In genomic region chr19:18419699-18420460, GRCh38 we compare ENCODE assay signal across 2 cellular contexts.
A peak's percentile ranks its signal among the peaks of the same experiment; 100 is the strongest.
TF ChIP-seq lines count a peak whose summit lies in the region.

No MANE protein-coding gene starts in this region.

TF ChIP-seq in GM12878, 131 proteins besides CTCF, POLR2A, EP300 and RAD21 (continued from another document and continues in another):
- TF ChIP-seq MXI1 (IDR thresholded peaks at IDR 0.05; ENCODE audit: low read depth, low read length) (no peak), MTA2 (IDR thresholded peaks at IDR 0.05; ENCODE audit: low read depth) (peak; percentile 30; the same call in 1 of the 2 replicates), CHD2 (IDR thresholded peaks at IDR 0.05; ENCODE audit: borderline replicate concordance, low read depth, low read length) (peak; percentile 86), BRCA1 (IDR thresholded peaks at IDR 0.05; ENCODE audit: low read depth, low read length) (peak; percentile 67), RELB (IDR thresholded peaks at IDR 0.05; ENCODE audit: low read depth) (no peak), MTA3 (IDR thresholded peaks at IDR 0.05; ENCODE audit: borderline replicate concordance, low read length) (no peak), CEBPB (IDR thresholded peaks at IDR 0.05; ENCODE audit: borderline replicate concordance in 1 of 2, low read depth in 2 of 2, low read length in 2 of 2) (no peak), SMAD5 (IDR thresholded peaks at IDR 0.05; ENCODE audit: low read depth) (peak; percentile 17; the same call in 1 of the 2 replicates), MEF2B (IDR thresholded peaks at IDR 0.05; ENCODE audit: partially characterized antibody, poor library complexity, severe bottlenecking) (peak; percentile 42), PKNOX1 (IDR thresholded peaks at IDR 0.05) (0 out of 2 replicates have a peak, but pooled peaks have one; percentile 12), PBX3 (IDR thresholded peaks at IDR 0.05; ENCODE audit: insufficient replicate concordance, low read depth, low read length) (no peak), LARP7 (IDR thresholded peaks at IDR 0.05) (no peak), KAT2A (conservative IDR thresholded peaks at IDR 0.05; ENCODE audit: control insufficient read depth, low read depth, low read length) (no peak), PAX5 (IDR thresholded peaks at IDR 0.05; ENCODE audit: borderline replicate concordance, low read depth, low read length) (no peak), TCF12 (IDR thresholded peaks at IDR 0.05; ENCODE audit: low read depth, low read length) (peak; percentile 65; the same call in 1 of the 2 replicates), JUND (IDR thresholded peaks at IDR 0.05; ENCODE audit: low read depth, low read length) (no peak), BCL11A (IDR thresholded peaks at IDR 0.05; ENCODE audit: low read depth, low read length) (no peak), TCF3 (IDR thresholded peaks at IDR 0.05; ENCODE audit: borderline replicate concordance, insufficient read depth, low read depth, low read length) (peak; percentile 56; the same call in 1 of the 2 replicates)
- TF ChIP-seq, protein P1, sequence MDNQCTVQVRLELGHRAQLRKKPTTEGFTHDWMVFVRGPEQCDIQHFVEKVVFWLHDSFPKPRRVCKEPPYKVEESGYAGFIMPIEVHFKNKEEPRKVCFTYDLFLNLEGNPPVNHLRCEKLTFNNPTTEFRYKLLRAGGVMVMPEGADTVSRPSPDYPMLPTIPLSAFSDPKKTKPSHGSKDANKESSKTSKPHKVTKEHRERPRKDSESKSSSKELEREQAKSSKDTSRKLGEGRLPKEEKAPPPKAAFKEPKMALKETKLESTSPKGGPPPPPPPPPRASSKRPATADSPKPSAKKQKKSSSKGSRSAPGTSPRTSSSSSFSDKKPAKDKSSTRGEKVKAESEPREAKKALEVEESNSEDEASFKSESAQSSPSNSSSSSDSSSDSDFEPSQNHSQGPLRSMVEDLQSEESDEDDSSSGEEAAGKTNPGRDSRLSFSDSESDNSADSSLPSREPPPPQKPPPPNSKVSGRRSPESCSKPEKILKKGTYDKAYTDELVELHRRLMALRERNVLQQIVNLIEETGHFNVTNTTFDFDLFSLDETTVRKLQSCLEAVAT (IDR thresholded peaks at IDR 0.05), result no peak
- TF ChIP-seq, protein P2, sequence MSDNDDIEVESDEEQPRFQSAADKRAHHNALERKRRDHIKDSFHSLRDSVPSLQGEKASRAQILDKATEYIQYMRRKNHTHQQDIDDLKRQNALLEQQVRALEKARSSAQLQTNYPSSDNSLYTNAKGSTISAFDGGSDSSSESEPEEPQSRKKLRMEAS (IDR thresholded peaks at IDR 0.05; ENCODE audit: low read depth, low read length), result no peak; the same call in 1 of the 2 replicates

TF ChIP-seq in HepG2, 621 proteins besides CTCF, POLR2A, EP300 and RAD21 (continued from another document and continues in another):
- no peak for TF ChIP-seq ZBTB40 (IDR thresholded peaks at IDR 0.05)
- no peak for TF ChIP-seq ZBTB40 (CRISPR knock-in tag; IDR thresholded peaks at IDR 0.05)
- TF ChIP-seq ZNF275 (CRISPR knock-in tag; IDR thresholded peaks at IDR 0.05; ENCODE audit: borderline replicate concordance), result 0 out of 2 replicates have a peak, but pooled peaks have one; percentile 64
- TF ChIP-seq, protein P3, sequence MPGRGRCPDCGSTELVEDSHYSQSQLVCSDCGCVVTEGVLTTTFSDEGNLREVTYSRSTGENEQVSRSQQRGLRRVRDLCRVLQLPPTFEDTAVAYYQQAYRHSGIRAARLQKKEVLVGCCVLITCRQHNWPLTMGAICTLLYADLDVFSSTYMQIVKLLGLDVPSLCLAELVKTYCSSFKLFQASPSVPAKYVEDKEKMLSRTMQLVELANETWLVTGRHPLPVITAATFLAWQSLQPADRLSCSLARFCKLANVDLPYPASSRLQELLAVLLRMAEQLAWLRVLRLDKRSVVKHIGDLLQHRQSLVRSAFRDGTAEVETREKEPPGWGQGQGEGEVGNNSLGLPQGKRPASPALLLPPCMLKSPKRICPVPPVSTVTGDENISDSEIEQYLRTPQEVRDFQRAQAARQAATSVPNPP (CRISPR knock-in tag; IDR thresholded peaks at IDR 0.05), result 0 out of 2 replicates have a peak, but pooled peaks have one; percentile 38
- no peak for TF ChIP-seq ZNF780A (CRISPR knock-in tag; IDR thresholded peaks at IDR 0.05)
- TF ChIP-seq MYC (CRISPR knock-in tag; IDR thresholded peaks at IDR 0.05; ENCODE audit: borderline replicate concordance), result peak; percentile 28; the same call in 1 of the 2 replicates
- no peak; the same call in 1 of the 2 replicates for TF ChIP-seq GATAD1 (CRISPR knock-in tag; IDR thresholded peaks at IDR 0.05)
- TF ChIP-seq, protein P4, sequence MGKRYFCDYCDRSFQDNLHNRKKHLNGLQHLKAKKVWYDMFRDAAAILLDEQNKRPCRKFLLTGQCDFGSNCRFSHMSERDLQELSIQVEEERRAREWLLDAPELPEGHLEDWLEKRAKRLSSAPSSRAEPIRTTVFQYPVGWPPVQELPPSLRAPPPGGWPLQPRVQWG (CRISPR knock-in tag; IDR thresholded peaks at IDR 0.05; ENCODE audit: borderline replicate concordance, low read depth), result no peak
- TF ChIP-seq ZNF281 (CRISPR knock-in tag; IDR thresholded peaks at IDR 0.05; ENCODE audit: borderline replicate concordance), result no peak
- TF ChIP-seq ZNF274 (CRISPR knock-in tag; IDR thresholded peaks at IDR 0.05), result no peak
- no peak for TF ChIP-seq RAD51 (IDR thresholded peaks at IDR 0.05; ENCODE audit: borderline replicate concordance)
- TF ChIP-seq MAFG (CRISPR knock-in tag; IDR thresholded peaks at IDR 0.05), result no peak
- TF ChIP-seq ZFP90 (CRISPR knock-in tag; IDR thresholded peaks at IDR 0.05; ENCODE audit: borderline replicate concordance), result peak; percentile 40; the same call in 1 of the 2 replicates
- TF ChIP-seq FOXK1 (CRISPR knock-in tag; IDR thresholded peaks at IDR 0.05; ENCODE audit: borderline replicate concordance, low read depth), result no peak
- no peak for TF ChIP-seq ZBTB33 (CRISPR knock-in tag; IDR thresholded peaks at IDR 0.05)
- TF ChIP-seq KDM5A (IDR thresholded peaks at IDR 0.05; ENCODE audit: borderline replicate concordance, low read length), result no peak
- TF ChIP-seq FOXM1 (CRISPR knock-in tag; IDR thresholded peaks at IDR 0.05), result no peak
- peak; percentile 91 for TF ChIP-seq ZBTB7B (CRISPR knock-in tag; IDR thresholded peaks at IDR 0.05)
- 0 out of 2 replicates have a peak, but pooled peaks have one; percentile 21 for TF ChIP-seq SPEN (CRISPR knock-in tag; IDR thresholded peaks at IDR 0.05; ENCODE audit: low read depth)
- TF ChIP-seq IKZF1 (IDR thresholded peaks at IDR 0.05), result no peak
- no peak for TF ChIP-seq PLSCR1 (CRISPR knock-in tag; IDR thresholded peaks at IDR 0.05; ENCODE audit: borderline replicate concordance)
- no peak for TF ChIP-seq CBX5 (CRISPR knock-in tag; IDR thresholded peaks at IDR 0.05; ENCODE audit: borderline replicate concordance)
- TF ChIP-seq ZNF766 (CRISPR knock-in tag; IDR thresholded peaks at IDR 0.05; ENCODE audit: borderline replicate concordance), result no peak
